ENCODE assay signal across 11 cellular contexts in the genomic region with DNA sequence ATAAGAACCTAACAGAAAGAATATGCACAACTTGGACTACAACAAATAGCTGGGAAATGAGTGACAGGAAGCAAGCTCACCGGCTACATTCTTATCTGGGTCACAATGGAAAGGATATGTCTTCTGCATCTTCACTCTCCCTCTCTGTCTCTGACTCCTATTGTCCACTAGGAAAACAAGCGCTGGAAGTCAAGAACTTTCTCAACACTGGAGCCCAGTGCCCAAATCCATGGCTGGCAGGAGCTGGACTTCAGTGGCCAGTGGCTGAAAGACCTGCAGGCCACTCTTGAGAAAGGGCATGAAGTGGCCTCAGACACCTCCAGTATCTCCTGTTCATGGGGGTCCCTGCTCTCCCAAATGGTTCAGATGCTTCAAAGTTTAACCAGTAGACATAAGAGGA.
A peak's percentile ranks its signal among the peaks of the same experiment; 100 is the strongest.
DNase-seq lines count a peak whose midpoint lies in the region; ATAC-seq and TF ChIP-seq lines count a peak whose summit lies in the region.
"Had no signal": no experiment of that assay in that cellular context is flagged by ENCODE, and none has a peak within 500 bp of the region (broad histone marks: within the 10 kb centered on the region; RNA-seq: fewer than 3 reads in every experiment).

No MANE protein-coding gene starts in this region.

- H2BK15ac ChIP-seq in neuronal stem cell (ENCODE audit: low read length): no peak overlapping the region

- H3K4me3 ChIP-seq in prostate gland (no peak overlapping the region), neuronal stem cell (ENCODE audit: low read length in 2 of 2) (no peak overlapping the region)

- H2AK5ac ChIP-seq in neuronal stem cell (ENCODE audit: low read depth, low read length): no peak overlapping the region

- H3K27ac ChIP-seq in prostate gland: peak overlapping the region; percentile 80
- H3K27ac ChIP-seq in neuronal stem cell (replicated peaks; ENCODE audit: low read length): no peak overlapping the region

- no peak for TF ChIP-seq POLR2A in prostate gland (IDR thresholded peaks at IDR 0.05)

- H3K4ac ChIP-seq in neuronal stem cell (ENCODE audit: low read length): no peak overlapping the region

- H3K4me1 ChIP-seq in prostate gland (replicated peaks) (peaks cover 4% of the 10 kb centered on the region), neuronal stem cell (ENCODE audit: control insufficient read depth in 2 of 2, insufficient read depth in 1 of 2, low read depth in 1 of 2, low read length in 2 of 2) (peaks cover 8 to 30% of the 10 kb centered on the region in 2 donors)

- no peak overlapping the region for H2BK12ac ChIP-seq in neuronal stem cell (ENCODE audit: low read length)

- no peak overlapping the region for H3K14ac ChIP-seq in neuronal stem cell (ENCODE audit: low read length)

- no peak overlapping the region for H2BK120ac ChIP-seq in neuronal stem cell (ENCODE audit: low read depth, low read length)

- no peak overlapping the region for H2AFZ ChIP-seq in neuronal stem cell (ENCODE audit: low read length)

- WGBS in prostate gland: 85% methylated on average over 2 of the region's 2 CpGs
- no CpG with 5 or more reads among the region's 2 CpGs for WGBS in neuronal stem cell (ENCODE audit: extremely low coverage in 2 of 2, insufficient read length in 2 of 2, insufficient replicate concordance in 1 of 2), 2 donors

- H4K8ac ChIP-seq in neuronal stem cell (ENCODE audit: low read depth, low read length): no peak overlapping the region

- peak; percentile 32 for DNase-seq in A172 (ENCODE audit: low spot score)
- peak; percentile 52 for DNase-seq in HT1080 (ENCODE audit: low read depth)
- peak; percentile 63 for DNase-seq in dermis blood vessel endothelial cell
- DNase-seq in prostate gland (ENCODE audit: low spot score): no peak
- no peak for DNase-seq in SIG-M5 treated with dmso at 0.1 percent for 504 hours (lab: John Stamatoyannopoulos, UW; ENCODE audit: unreplicated experiment)
- DNase-seq in stimulated activated CD4-positive, alpha-beta T cell treated with anti-CD3 and anti-CD28 coated beads, Interleukin-15, amount 100 ng/mL, for 24 hours: no peak
- DNase-seq in neuronal stem cell (ENCODE audit: low spot score): no peak
- DNase-seq: activated CD4-positive, CD25-positive, alpha-beta regulatory T cell treated with anti-CD3 and anti-CD28 coated beads, Interleukin-2, amount 50 U/mL, for 72 hours; GOT3; nephron progenitor cell had no signal

- intact Hi-C loops in prostate gland (cut with DNase I): loop anchor here (5.0 kb wide), 1 partner anchor 84 kb away; no protein-coding TSS in a partner anchor

- H2BK5ac ChIP-seq in neuronal stem cell (ENCODE audit: low read length): no peak overlapping the region

- TF ChIP-seq CTCF in prostate gland (IDR thresholded peaks at IDR 0.05): no peak

- H3K4me2 ChIP-seq in neuronal stem cell (ENCODE audit: insufficient read depth, low read length, poor library complexity, severe bottlenecking): no peak overlapping the region

- H3K9me3 ChIP-seq in prostate gland (no peaks in the 10 kb centered on the region), neuronal stem cell (replicated peaks in 1 of 2; ENCODE audit: control insufficient read depth in 2 of 2, insufficient read depth in 1 of 2, low read depth in 1 of 2, low read length in 2 of 2) (no peaks in the 10 kb centered on the region)

- H3K27me3 ChIP-seq in prostate gland (replicated peaks; ENCODE audit: insufficient read depth) (no peaks in the 10 kb centered on the region), neuronal stem cell (ENCODE audit: control insufficient read depth in 3 of 3, insufficient read depth in 3 of 3, low read depth in 1 of 3, low read length in 3 of 3) (no peaks in the 10 kb centered on the region)

- H4K91ac ChIP-seq in neuronal stem cell (ENCODE audit: low read depth, low read length, poor library complexity): no peak overlapping the region

- H3K23ac ChIP-seq in neuronal stem cell (ENCODE audit: low read depth, low read length, poor library complexity): no peak overlapping the region

- no peaks in the 10 kb centered on the region for H3K79me1 ChIP-seq in neuronal stem cell (ENCODE audit: low read depth, low read length)

- ATAC-seq in HG03432 (IDR thresholded peaks at IDR 0.05; ENCODE audit: unreplicated experiment): no peak

- no peak overlapping the region for H3K18ac ChIP-seq in neuronal stem cell (ENCODE audit: low read length)

- H3K36me3 ChIP-seq in prostate gland: no peaks in the 10 kb centered on the region
- H3K36me3 ChIP-seq in neuronal stem cell (replicated peaks in 1 of 2; ENCODE audit: control insufficient read depth in 2 of 2, insufficient read depth in 2 of 2, low read length in 2 of 2): no peaks in the 10 kb centered on the region

- H3K9ac ChIP-seq in neuronal stem cell (ENCODE audit: low read depth, low read length, poor library complexity): no peak overlapping the region

Comparison
In these comparisons a context has a peak if more than half of its experiments do, and no peak if none do; other contexts are left out.
1. DNase-seq: peak in A172 (single experiment), HT1080 (single experiment) and dermis blood vessel endothelial cell (single experiment); none in prostate gland (single experiment), SIG-M5 treated with dmso at 0.1 percent for 504 hours (single experiment), stimulated activated CD4-positive, alpha-beta T cell treated with anti-CD3 and anti-CD28 coated beads, Interleukin-15, amount 100 ng/mL, for 24 hours (single experiment) and neuronal stem cell (single experiment).